In genomic region chr19:3655402-3656072, GRCh38 we compare ENCODE assay signal across 1 cellular context.
TF ChIP-seq lines count a peak whose summit lies in the region.

No MANE protein-coding gene starts in this region.

TF ChIP-seq in H1, 55 proteins besides CTCF, POLR2A, EP300 and RAD21:
- TF ChIP-seq SIRT6 (IDR thresholded peaks at IDR 0.05; ENCODE audit: low read length): no peak
- no peak for TF ChIP-seq POLR2AphosphoS5 (IDR thresholded peaks at IDR 0.05; ENCODE audit: low read depth, low read length)
- TF ChIP-seq CBX5 (IDR thresholded peaks at IDR 0.05; ENCODE audit: low read depth, low read length): no peak
- TF ChIP-seq SRF (IDR thresholded peaks at IDR 0.05; ENCODE audit: low read depth, low read length): no peak
- TF ChIP-seq ASH2L (IDR thresholded peaks at IDR 0.05; ENCODE audit: low read length): no peak
- TF ChIP-seq EZH2 (IDR thresholded peaks at IDR 0.05; ENCODE audit: low read depth, low read length, severe bottlenecking): no peak
TF ChIP-seq in H1: peak in this region for 0.
